ENCODE assay signal across 9 cellular contexts in genomic region chr15:88264622-88265021, GRCh38. TPM values are rescaled to one million over a fixed set of nuclear protein-coding genes. Genes with fewer than 3 reads are reported as not detected.
"Had no signal": no experiment of that assay in that cellular context is flagged by ENCODE, and none has a peak within 500 bp of the region (broad histone marks: within the 10 kb centered on the region; RNA-seq: fewer than 3 reads in every experiment).

No MANE protein-coding gene starts in this region.

- H3K4me3 ChIP-seq: GM23248, HAP-1, K562 had no signal

- H3K36me3 ChIP-seq: HAP-1 had no signal

- ATAC-seq: HCT116, K562 had no signal

- H3K4me1 ChIP-seq: HAP-1 had no signal

- H3K27ac ChIP-seq: GM23248 had no signal

- DNase-seq: GM23248, GOT3, H7, IMR-90, KG1 had no signal

RNA-seq across cellular contexts. Expression of gene NTRK3, which starts 8.1 kb away (rescaled TPM):
- total RNA-seq: GM23248, HT-29 had no signal
